11 cellular contexts compared by ENCODE assay signal in genomic region chr1:188903241-188903640, GRCh38.
"Had no signal": no experiment of that assay in that cellular context is flagged by ENCODE, and none has a peak within 500 bp of the region (broad histone marks: within the 10 kb centered on the region; RNA-seq: fewer than 3 reads in every experiment).

No MANE protein-coding gene starts in this region.

- H3K4me3 ChIP-seq: GM23248, GM23338, HAP-1 had no signal

- H3K9ac ChIP-seq: GM23248 had no signal

- DNase-seq: GM23248, GOT3, H7, H9, HCEC 1CT, HFFc6 had no signal

- H3K4me1 ChIP-seq: HAP-1 had no signal

- H3K27ac ChIP-seq: GM23248 had no signal

- H3K4me2 ChIP-seq: GM23338 had no signal

- FAIRE-seq: H1, H54 had no signal

- H3K36me3 ChIP-seq: HAP-1 had no signal

- H3K9me3 ChIP-seq: HAP-1 had no signal

- ATAC-seq: GM23338, HCT116 had no signal

- H2AFZ ChIP-seq: GM23248 had no signal
